Comparison of ENCODE assay signal across 30 cellular contexts in genomic region chr6:133376743-133377142, GRCh38.
"Had no signal": no experiment of that assay in that cellular context is flagged by ENCODE, and none has a peak within 500 bp of the region (broad histone marks: within the 10 kb centered on the region; RNA-seq: fewer than 3 reads in every experiment).

No MANE protein-coding gene starts in this region.

- H3K27me3 ChIP-seq: neutrophil, stomach, thyroid gland, upper lobe of left lung, vagina had no signal

- H3K4me2 ChIP-seq: smooth muscle cell had no signal

- DNase-seq: activated CD4-positive, alpha-beta memory T cell treated with anti-CD3 and anti-CD28 coated beads for 36 hours; activated CD4-positive, alpha-beta T cell treated with anti-CD3 and anti-CD28 coated beads, Interleukin-2, amount 10 ng/mL, durations not matched to agents 24 days and 14 days; activated CD4-positive, CD25-positive, alpha-beta regulatory T cell treated with anti-CD3 and anti-CD28 coated beads, Interleukin-2, amount 50 U/mL, for 72 hours; activated CD8-positive, alpha-beta memory T cell treated with anti-CD3 and anti-CD28 coated beads, Interleukin-2, amount 50 U/mL, for 4 hours; activated gamma-delta T cell; activated naive CD4-positive, alpha-beta T cell treated with anti-CD3 and anti-CD28 coated beads, Interleukin-2, amount 10 ng/mL, durations not matched to agents 7 days and 5 days; activated naive CD8-positive, alpha-beta T cell treated with anti-CD3 and anti-CD28 coated beads, Interleukin-2, amount 10 ng/mL, durations not matched to agents 7 days and 5 days; activated T-cell treated with anti-CD3 and anti-CD28 coated beads, Interleukin-2, amount 50 U/mL, for 24 hours; amniotic stem cell; caudate nucleus; cortex of kidney; head of caudate nucleus; hippocampal formation; left colon; mammary epithelial cell; naive B cell; nephron progenitor cell; stimulated activated CD4-positive, alpha-beta T cell treated with anti-CD3 and anti-CD28 coated beads, Interleukin-1b, Interleukin-23, amount 100 ng/mL, for 48 hours; stimulated activated CD4-positive, alpha-beta T cell treated with anti-CD3 and anti-CD28 coated beads, Interleukin-4, amount 100 ng/mL, for 4 hours; stimulated activated CD8-positive, alpha-beta memory T cell treated with anti-CD3 and anti-CD28 coated beads, Interleukin-4, amount 100 ng/mL, for 48 hours; stomach; thyroid gland; upper lobe of left lung had no signal

- H3K4me1 ChIP-seq: stomach, thyroid gland, upper lobe of left lung, vagina had no signal

- H3K4me3 ChIP-seq: smooth muscle cell, stomach, thyroid gland, upper lobe of left lung, vagina had no signal

- H3K9me3 ChIP-seq: neutrophil, stomach, thyroid gland, upper lobe of left lung, vagina had no signal

- FAIRE-seq: astrocyte, endothelial cell of umbilical vein, keratinocyte had no signal

- H3K27ac ChIP-seq: neutrophil, stomach, thyroid gland, upper lobe of left lung, vagina had no signal

- H3K36me3 ChIP-seq: neutrophil, stomach, thyroid gland, upper lobe of left lung, vagina had no signal

- ATAC-seq: left colon; stimulated activated memory B cell treated with anti-CD40 and anti-IgM and Interleukin-4, amounts not matched to agents 10 μg/mL and 1 μg/mL and 100 μg/mL, for 72 hours had no signal
